ENCODE assay signal across 9 cellular contexts in genomic region chr7:134458341-134458805, GRCh38. TPM values are rescaled to one million over a fixed set of nuclear protein-coding genes. Genes with fewer than 3 reads are reported as not detected.
DNase-seq lines count a peak whose midpoint lies in the region; ATAC-seq lines count a peak whose summit lies in the region.
"Had no signal": no experiment of that assay in that cellular context is flagged by ENCODE, and none has a peak within 500 bp of the region (broad histone marks: within the 10 kb centered on the region; RNA-seq: fewer than 3 reads in every experiment).

No MANE protein-coding gene starts in this region.

- peaks cover 19% of the 10 kb centered on the region for H3K36me3 Mint-ChIP-seq in T-helper 1 cell treated with Interleukin-12 subunit alpha and Interleukin-12 subunit beta and Interleukin-4 antibody, amounts not matched to agents 30 μg/mL and 1 μg/mL, for 36 hours (ENCODE audit: low read depth)

- H3K27ac ChIP-seq in HUES64 (ENCODE audit: low read depth, low read length) (peak overlapping the region; percentile 48; the same call in 1 of the 2 replicates), skeletal muscle tissue (ENCODE audit: low read depth, low read length) (peak overlapping the region; percentile 90)
- H3K27ac ChIP-seq: neutrophil had no signal

- H3K27me3 Mint-ChIP-seq in T-helper 1 cell treated with Interleukin-12 subunit alpha and Interleukin-12 subunit beta and Interleukin-4 antibody, amounts not matched to agents 30 μg/mL and 1 μg/mL, for 36 hours (ENCODE audit: low read depth): no peaks in the 10 kb centered on the region

- H3K4me3 ChIP-seq in HUES64 (ENCODE audit: low read length) (peak overlapping the region; percentile 96), iPS-11a (ENCODE audit: low read depth, low read length) (peak overlapping the region; percentile 82), skeletal muscle tissue (ENCODE audit: low read length in 3 of 3) (peak overlapping the region; percentile 73 to 95 (median 91))

- H3K9me3 Mint-ChIP-seq in T-helper 1 cell treated with Interleukin-12 subunit alpha and Interleukin-12 subunit beta and Interleukin-4 antibody, amounts not matched to agents 30 μg/mL and 1 μg/mL, for 36 hours: peaks cover 5% of the 10 kb centered on the region

- DNase-seq in DMS79 treated with DMSO at 0.1 percent for 48 hours (lab: John Stamatoyannopoulos, UW) (peak; percentile 43), astrocyte of the hippocampus (ENCODE audit: low read depth, low spot score) (peak; percentile 72), foreskin melanocyte (no peak)

- H3K4me1 Mint-ChIP-seq in T-helper 1 cell treated with Interleukin-12 subunit alpha and Interleukin-12 subunit beta and Interleukin-4 antibody, amounts not matched to agents 30 μg/mL and 1 μg/mL, for 36 hours (ENCODE audit: low read depth): peaks cover 45% of the 10 kb centered on the region

- H3K9ac ChIP-seq in HUES64 (ENCODE audit: low read depth, low read length) (peak overlapping the region; percentile 71), skeletal muscle tissue (ENCODE audit: low read depth in 1 of 3, low read length in 3 of 3) (peak overlapping the region; percentile 88 to 96 (median 94))

- peaks cover 8% of the 10 kb centered on the region for H3K4me1 ChIP-seq in HUES64 (ENCODE audit: insufficient read depth, low read length)
- peaks cover 20 to 34% (median 23%) of the 10 kb centered on the region in 3 donors for H3K4me1 ChIP-seq in skeletal muscle tissue (ENCODE audit: control insufficient read depth in 3 of 3, insufficient read depth in 3 of 3, low read length in 3 of 3)

- ATAC-seq in GM21447 (IDR thresholded peaks at IDR 0.05; ENCODE audit: unreplicated experiment): peak; percentile 56

- H3K36me3 ChIP-seq in HUES64 (ENCODE audit: insufficient read depth, low read length) (peaks cover 12% of the 10 kb centered on the region), skeletal muscle tissue (ENCODE audit: control insufficient read depth in 3 of 3, insufficient read depth in 3 of 3, low read length in 3 of 3) (peaks cover 0 to 5% (median 4%) of the 10 kb centered on the region in 3 donors)
- H3K36me3 ChIP-seq: neutrophil had no signal

- H3K27me3 ChIP-seq in HUES64 (ENCODE audit: insufficient read depth, low read length) (peaks cover 13% of the 10 kb centered on the region; the same call in 1 of the 2 replicates), skeletal muscle tissue (ENCODE audit: control insufficient read depth in 3 of 3, insufficient read depth in 3 of 3, low read length in 3 of 3) (no peaks in the 10 kb centered on the region)

- WGBS in HUES64: under 1% methylated on average over 37 of the region's 37 CpGs

- H3K9me3 ChIP-seq in HUES64 (ENCODE audit: insufficient read depth, low read depth, low read length): no peaks in the 10 kb centered on the region
- H3K9me3 ChIP-seq in skeletal muscle tissue (ENCODE audit: control insufficient read depth in 3 of 3, low read length in 3 of 3): no peaks in the 10 kb centered on the region
- H3K9me3 ChIP-seq: neutrophil had no signal

- peak overlapping the region; percentile 52 for H3K27ac Mint-ChIP-seq in T-helper 1 cell treated with Interleukin-12 subunit alpha and Interleukin-12 subunit beta and Interleukin-4 antibody, amounts not matched to agents 30 μg/mL and 1 μg/mL, for 36 hours

- peak overlapping the region; percentile 81 for H3K4me3 Mint-ChIP-seq in T-helper 1 cell treated with Interleukin-12 subunit alpha and Interleukin-12 subunit beta and Interleukin-4 antibody, amounts not matched to agents 30 μg/mL and 1 μg/mL, for 36 hours

RNA-seq across cellular contexts. Expression of gene AKR1B1, which starts 0.5 kb away (rescaled TPM):
- 150 TPM for polyA plus RNA-seq in HUES64 (2013, experiment 1 of 2)
- 147 TPM for polyA plus RNA-seq in HUES64 (2013, experiment 2 of 2)
- 49.1 TPM for total RNA-seq in skeletal muscle tissue
